In the genomic region with DNA sequence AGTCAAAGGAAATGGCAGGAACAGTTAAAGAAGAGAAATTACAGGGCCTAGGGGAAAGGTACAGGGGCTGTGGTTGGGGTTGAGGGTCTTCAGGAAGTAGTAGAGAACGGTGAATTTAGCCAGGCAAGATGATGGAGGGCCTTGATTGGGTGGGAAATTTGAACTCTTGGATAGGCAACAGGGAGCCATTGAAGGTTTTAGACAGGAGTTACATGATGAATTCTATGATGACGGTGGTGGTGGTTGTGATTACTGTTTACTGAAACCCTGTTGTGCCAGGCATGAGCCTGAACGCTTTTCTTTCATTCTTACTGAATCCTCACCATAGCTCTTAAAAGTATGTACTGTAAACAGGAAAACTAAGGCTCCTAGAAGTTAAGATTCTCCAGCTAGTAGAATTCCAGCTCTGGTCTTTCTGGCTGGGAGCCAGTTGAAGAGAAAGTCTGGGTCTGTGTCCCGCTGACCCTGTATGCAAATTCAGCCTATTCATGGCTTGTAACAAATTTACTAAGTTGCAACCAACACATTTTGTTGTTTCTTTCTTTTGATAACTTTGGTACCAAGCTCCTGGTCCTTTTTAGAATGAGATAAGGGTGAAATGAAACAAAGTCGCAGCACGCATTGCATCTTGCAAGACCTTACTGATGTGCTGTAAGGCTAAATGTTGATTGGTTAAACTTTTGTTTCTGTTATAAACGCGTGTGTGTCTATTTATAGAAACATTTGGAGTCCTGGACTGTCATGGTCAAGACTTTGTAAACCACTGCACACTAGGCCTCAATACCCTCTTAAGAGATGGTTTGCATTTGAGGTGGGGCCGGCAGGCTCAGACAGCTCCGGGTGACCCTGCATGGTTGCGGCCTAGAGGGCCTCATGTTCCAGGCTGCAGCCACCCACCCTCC, we compare ENCODE assay signal across 11 cellular contexts. TPM values are rescaled to one million over a fixed set of nuclear protein-coding genes. Genes with fewer than 3 reads are reported as not detected.
DNase-seq lines count a peak whose midpoint lies in the region; ATAC-seq and TF ChIP-seq lines count a peak whose summit lies in the region.
"Had no signal": no experiment of that assay in that cellular context is flagged by ENCODE, and none has a peak within 500 bp of the region (broad histone marks: within the 10 kb centered on the region; RNA-seq: fewer than 3 reads in every experiment).

No MANE protein-coding gene starts in this region.

- peaks cover 88% of the 10 kb centered on the region for H3K4me1 Mint-ChIP-seq in stimulated activated naive CD8-positive, alpha-beta T cell treated with anti-CD3 and anti-CD28 coated beads, Interleukin-15, Interleukin-2, amounts not matched to agents 100 ng/mL and 50 ng/mL, for 24 hours (ENCODE audit: low read depth)
- H3K4me1 Mint-ChIP-seq in naive thymus-derived CD4-positive, alpha-beta T cell: peaks cover 65 to 87% (median 76%) of the 10 kb centered on the region in 7 donors

- intact Hi-C loops in breast epithelium (cut with DNase I; ENCODE audit: low total_unique reads): no loop called here
- intact Hi-C loops in naive thymus-derived CD4-positive, alpha-beta T cell (cut with micrococcal nuclease): no loop called here

- H3K27me3 ChIP-seq in breast epithelium: no peaks in the 10 kb centered on the region
- no peaks in the 10 kb centered on the region for H3K27me3 ChIP-seq in naive thymus-derived CD4-positive, alpha-beta T cell (ENCODE audit: control insufficient read depth in 2 of 2, insufficient read depth in 2 of 2, low read length in 2 of 2)

- TF ChIP-seq POLR2A in breast epithelium (IDR thresholded peaks at IDR 0.05): no peak

- H3K36me3 Mint-ChIP-seq in stimulated activated naive CD8-positive, alpha-beta T cell treated with anti-CD3 and anti-CD28 coated beads, Interleukin-15, Interleukin-2, amounts not matched to agents 100 ng/mL and 50 ng/mL, for 24 hours (ENCODE audit: low read depth): peaks cover 39% of the 10 kb centered on the region
- peaks cover 0 to 37% (median 11%) of the 10 kb centered on the region in 5 donors for H3K36me3 Mint-ChIP-seq in naive thymus-derived CD4-positive, alpha-beta T cell

- H3K27ac Mint-ChIP-seq in stimulated activated naive CD8-positive, alpha-beta T cell treated with anti-CD3 and anti-CD28 coated beads, Interleukin-15, Interleukin-2, amounts not matched to agents 100 ng/mL and 50 ng/mL, for 24 hours: peak overlapping the region; percentile 85
- H3K27ac Mint-ChIP-seq in naive thymus-derived CD4-positive, alpha-beta T cell: peak overlapping the region; percentile 65 to 98 (median 91)

- no peak for DNase-seq in stimulated activated naive CD8-positive, alpha-beta T cell treated with anti-CD3 and anti-CD28 coated beads, Interleukin-15, Interleukin-2, amounts not matched to agents 100 U/mL and 50 U/mL, for 24 hours
- no peak for DNase-seq in breast epithelium (ENCODE audit: low spot score in 2 of 2)
- no peak for DNase-seq in naive thymus-derived CD4-positive, alpha-beta T cell
- DNase-seq in DMS79 treated with DMSO at 0.1 percent for 48 hours (lab: John Stamatoyannopoulos, UW): no peak
- DNase-seq in NOMO-1 (lab: John Stamatoyannopoulos, UW; ENCODE audit: unreplicated experiment in 2 of 2): no peak
- DNase-seq in effector CD4-positive, alpha-beta T cell: no peak
- DNase-seq: aorta, GOT3, NCI-H446 treated with DMSO at 0.1 percent for 48 hours had no signal

- H3K4me1 ChIP-seq in breast epithelium: peaks cover 0 to 3% of the 10 kb centered on the region in 2 donors
- peaks cover 57 to 67% of the 10 kb centered on the region in 2 donors for H3K4me1 ChIP-seq in naive thymus-derived CD4-positive, alpha-beta T cell (ENCODE audit: control insufficient read depth in 2 of 2, insufficient read depth in 2 of 2, low read length in 2 of 2)

- no peaks in the 10 kb centered on the region for H3K36me3 ChIP-seq in breast epithelium
- H3K36me3 ChIP-seq in naive thymus-derived CD4-positive, alpha-beta T cell (ENCODE audit: control insufficient read depth in 2 of 3, insufficient read depth in 3 of 3, low read length in 3 of 3): peaks cover 0 to 15% (median 0%) of the 10 kb centered on the region in 3 experiments

- H3K27me3 Mint-ChIP-seq in stimulated activated naive CD8-positive, alpha-beta T cell treated with anti-CD3 and anti-CD28 coated beads, Interleukin-15, Interleukin-2, amounts not matched to agents 100 ng/mL and 50 ng/mL, for 24 hours: no peaks in the 10 kb centered on the region
- H3K27me3 Mint-ChIP-seq in naive thymus-derived CD4-positive, alpha-beta T cell: no peaks in the 10 kb centered on the region

- H3K9me3 ChIP-seq in breast epithelium: no peaks in the 10 kb centered on the region
- H3K9me3 ChIP-seq in naive thymus-derived CD4-positive, alpha-beta T cell (ENCODE audit: control insufficient read depth in 2 of 3, low read length in 3 of 3): no peaks in the 10 kb centered on the region

- H3K9me3 Mint-ChIP-seq in stimulated activated naive CD8-positive, alpha-beta T cell treated with anti-CD3 and anti-CD28 coated beads, Interleukin-15, Interleukin-2, amounts not matched to agents 100 ng/mL and 50 ng/mL, for 24 hours: no peaks in the 10 kb centered on the region
- no peaks in the 10 kb centered on the region for H3K9me3 Mint-ChIP-seq in naive thymus-derived CD4-positive, alpha-beta T cell

- ATAC-seq in stimulated activated naive CD8-positive, alpha-beta T cell treated with anti-CD3 and anti-CD28 coated beads, Interleukin-15, Interleukin-2, amounts not matched to agents 100 U/mL and 50 U/mL, for 24 hours: no peak
- ATAC-seq in naive thymus-derived CD4-positive, alpha-beta T cell: no peak
- ATAC-seq in GM18858 (IDR thresholded peaks at IDR 0.05; ENCODE audit: unreplicated experiment): no peak

- CTCF ChIA-PET in naive thymus-derived CD4-positive, alpha-beta T cell (lab: Charles Lee): interaction anchor here (9.6 kb wide), 1 partner anchor 37 kb away, joined by 150 read pairs; the partner anchor contains the start of gene MORN3

- H3K27ac ChIP-seq in breast epithelium: peak overlapping the region; percentile 36 to 40
- peak overlapping the region; percentile 58 for H3K27ac ChIP-seq in naive thymus-derived CD4-positive, alpha-beta T cell (ENCODE audit: low read depth, low read length)

- POLR2A ChIA-PET in naive thymus-derived CD4-positive, alpha-beta T cell (lab: Charles Lee): interaction anchor here (0.6 to 9.5 kb wide), 6 partner anchors 16 to 521 kb away, joined by 3 to 203 read pairs (median 4); partner anchors contain the start of gene MORN3

- no peak overlapping the region for H3K4me3 ChIP-seq in breast epithelium
- H3K4me3 ChIP-seq in naive thymus-derived CD4-positive, alpha-beta T cell (ENCODE audit: low read length): no peak overlapping the region

- no peak for TF ChIP-seq CTCF in breast epithelium (IDR thresholded peaks at IDR 0.05)

- peak overlapping the region; percentile 42 for H3K4me3 Mint-ChIP-seq in stimulated activated naive CD8-positive, alpha-beta T cell treated with anti-CD3 and anti-CD28 coated beads, Interleukin-15, Interleukin-2, amounts not matched to agents 100 ng/mL and 50 ng/mL, for 24 hours
- peak overlapping the region; percentile 69 to 95 (median 83) for H3K4me3 Mint-ChIP-seq in naive thymus-derived CD4-positive, alpha-beta T cell

RNA-seq across cellular contexts. Expression of gene ORAI1, which starts 6.0 kb away (rescaled TPM):
- total RNA-seq in breast epithelium: 10 to 100 TPM in 1 of 3 donors, 1 to 10 TPM in 2; 6.0 to 12.5 (median 6.7) TPM
- 10 to 100 TPM; 34.4 to 73.5 (median 50.6) TPM for total RNA-seq in naive thymus-derived CD4-positive, alpha-beta T cell
- 100 to 1,000 TPM; 180 to 256 TPM for polyA plus RNA-seq in naive thymus-derived CD4-positive, alpha-beta T cell

RNA-seq across cellular contexts. Expression of gene MORN3, which starts 37.1 kb away (rescaled TPM):
- total RNA-seq in breast epithelium: 1 to 10 TPM in 1 of 3 donors, under 1 TPM in 1, not detected in 1; 0.29 to 2.0 TPM
- total RNA-seq in naive thymus-derived CD4-positive, alpha-beta T cell: 10 to 100 TPM in 2 of 5 experiments, 1 to 10 TPM in 3; 2.3 to 19.2 (median 9.6) TPM
- 1 to 10 TPM; 2.3 to 8.7 TPM for polyA plus RNA-seq in naive thymus-derived CD4-positive, alpha-beta T cell

RNA-seq across cellular contexts. Expression of gene KDM2B, which starts 51.5 kb away (rescaled TPM):
- total RNA-seq in breast epithelium: 10 to 100 TPM; 12.3 to 26.8 (median 16.7) TPM
- total RNA-seq in naive thymus-derived CD4-positive, alpha-beta T cell: 10 to 100 TPM; 66.4 to 91.7 (median 80.7) TPM
- polyA plus RNA-seq in naive thymus-derived CD4-positive, alpha-beta T cell: 10 to 100 TPM; 12.6 to 22.5 TPM
